Comparison of ENCODE assay signal across 8 cellular contexts in genomic region chr3:87227835-87228144, GRCh38. TPM values are rescaled to one million over a fixed set of nuclear protein-coding genes. Genes with fewer than 3 reads are reported as not detected.
DNase-seq lines count a peak whose midpoint lies in the region; ATAC-seq and TF ChIP-seq lines count a peak whose summit lies in the region.

No MANE protein-coding gene starts in this region.

- H3K36me3 Mint-ChIP-seq in memory B cell: peaks cover 6% of the 10 kb centered on the region

- peaks cover 0 to 2% of the 10 kb centered on the region in 2 donors for H3K4me1 ChIP-seq in ascending aorta

- peak overlapping the region; percentile 83 to 88 for H3K27ac ChIP-seq in ascending aorta

- ATAC-seq in GM18909 (IDR thresholded peaks at IDR 0.05; ENCODE audit: poor library complexity, unreplicated experiment) (peak; percentile 4), HG03139 (IDR thresholded peaks at IDR 0.05; ENCODE audit: unreplicated experiment) (peak; percentile 1), memory B cell (ENCODE audit: low read depth) (no peak)

- peaks cover 2% of the 10 kb centered on the region for H3K27me3 Mint-ChIP-seq in memory B cell

- intact Hi-C loops in ascending aorta (cut with DNase I): loop anchor here (2.0 to 5.0 kb wide), 3 partner anchors 140 to 830 kb away; partner anchors contain the start of genes CGGBP1, VGLL3 and ZNF654

- peak overlapping the region; percentile 96 for H3K4me3 Mint-ChIP-seq in memory B cell

- peaks cover 26% of the 10 kb centered on the region for H3K4me1 Mint-ChIP-seq in memory B cell

- no peak for DNase-seq in ascending aorta (ENCODE audit: low spot score in 2 of 2)
- no peak for DNase-seq in memory B cell (ENCODE audit: low spot score in 2 of 2)
- no peak for DNase-seq in HT-29 (ENCODE audit: low spot score)
- DNase-seq in effector CD8-positive, alpha-beta T cell (lab: John Stamatoyannopoulos, UW): no peak
- no peak for DNase-seq in RKO (ENCODE audit: low spot score)
- DNase-seq in stimulated activated CD4-positive, alpha-beta T cell treated with anti-CD3 and anti-CD28 coated beads, Interleukin-12 subunit alpha, Interleukin-12 subunit beta, amount 100 ng/mL, for 4 hours: no peak

- H3K9me3 Mint-ChIP-seq in memory B cell: peaks cover 2% of the 10 kb centered on the region

- H3K27me3 ChIP-seq in ascending aorta: no peaks in the 10 kb centered on the region

- no peak for TF ChIP-seq CTCF in ascending aorta (IDR thresholded peaks at IDR 0.05)

- no peaks in the 10 kb centered on the region for H3K36me3 ChIP-seq in ascending aorta

- H3K4me3 ChIP-seq in ascending aorta: peak overlapping the region; percentile 78 to 88

- peak overlapping the region; percentile 98 for H3K27ac Mint-ChIP-seq in memory B cell

- H3K9me3 ChIP-seq in ascending aorta: no peaks in the 10 kb centered on the region

RNA-seq across cellular contexts. Expression of gene CHMP2B, which starts 0.7 kb away (rescaled TPM):
- total RNA-seq in ascending aorta: 27.7 TPM
- total RNA-seq in HT-29 (2014; rRNA removed; shearing (Covaris generic)): 5.9 and 9.2 TPM in 2 replicates

RNA-seq across cellular contexts. Expression of gene POU1F1, which starts 48.6 kb away (rescaled TPM):
- not detected for total RNA-seq in ascending aorta
- total RNA-seq in HT-29 (2014; rRNA removed; shearing (Covaris generic)): not detected in 2 replicates
